Comparison of ENCODE assay signal across 24 cellular contexts in the genomic region with DNA sequence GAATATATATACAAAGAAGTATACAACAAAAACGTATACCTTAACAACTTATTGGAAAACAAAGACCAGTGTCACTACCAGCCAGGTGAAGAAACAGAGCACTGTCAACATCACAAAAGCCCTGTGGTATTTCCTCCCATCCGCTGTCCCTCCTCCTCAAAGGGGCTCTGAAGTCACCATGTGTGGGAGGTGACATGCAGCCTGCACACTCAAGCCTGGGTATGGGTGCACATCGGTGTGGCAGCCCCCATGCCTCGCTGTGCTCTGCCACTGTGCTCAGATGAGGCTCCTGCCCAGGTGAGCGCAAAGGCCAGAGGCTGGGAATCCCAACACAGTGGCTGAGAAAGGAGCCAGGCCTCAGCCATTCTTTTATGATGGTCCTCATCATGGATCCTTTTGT.
DNase-seq lines count a peak whose midpoint lies in the region; ATAC-seq and TF ChIP-seq lines count a peak whose summit lies in the region.
"Had no signal": no experiment of that assay in that cellular context is flagged by ENCODE, and none has a peak within 500 bp of the region (broad histone marks: within the 10 kb centered on the region; RNA-seq: fewer than 3 reads in every experiment).

No MANE protein-coding gene starts in this region.

- intact Hi-C loops in natural killer cell (cut with micrococcal nuclease), result loop anchor here (10.0 kb wide), 1 partner anchor 81 kb away; no protein-coding TSS in a partner anchor

- peaks cover 58 to 69% of the 10 kb centered on the region in 2 donors for H3K4me1 Mint-ChIP-seq in natural killer cell

- peak overlapping the region; percentile 73 to 94 for H3K27ac Mint-ChIP-seq in natural killer cell
- H3K27ac Mint-ChIP-seq: activated naive CD8-positive, alpha-beta T cell; neural progenitor cell; stimulated activated naive B cell treated with anti-CD40 and anti-IgM and Interleukin-4, amounts not matched to agents 10 μg/mL and 1 μg/mL and 100 μg/mL, for 72 hours had no signal

- DNase-seq in NCI-H748 (lab: John Stamatoyannopoulos, UW; ENCODE audit: unreplicated experiment), result peak; percentile 17
- no peak for DNase-seq in NCI-H748 treated with DMSO at 0.1 percent for 48 hours (lab: John Stamatoyannopoulos, UW)
- peak; percentile 27 for DNase-seq in stimulated activated CD4-positive, alpha-beta T cell treated with anti-CD3 and anti-CD28 coated beads, Interleukin-15, amount 100 ng/mL, for 24 hours
- DNase-seq in stimulated activated CD4-positive, alpha-beta T cell treated with anti-CD3 and anti-CD28 coated beads, Interleukin-4, amount 100 ng/mL, for 1 hour, result no peak
- no peak for DNase-seq in natural killer cell
- DNase-seq in brain microvascular endothelial cell, result no peak
- no peak for DNase-seq in H7
- DNase-seq: activated CD8-positive, alpha-beta memory T cell treated with anti-CD3 and anti-CD28 coated beads, Interleukin-2, amount 50 U/mL, for 48 hours; cerebellar nuclear complex; DMS79; effector CD4-positive, alpha-beta T cell; foreskin keratinocyte; hippocampal formation; IMR-90; NCI-H1694; NCI-H69; OCI-M1; stimulated activated naive B cell treated with anti-CD40 and anti-IgM and Interleukin-4, amounts not matched to agents 10 μg/mL and 1 μg/mL and 100 μg/mL, for 72 hours; T1000; tibial artery had no signal

- H3K27me3 Mint-ChIP-seq in natural killer cell (ENCODE audit: low read depth in 2 of 2), result no peaks in the 10 kb centered on the region
- H3K27me3 Mint-ChIP-seq: activated naive CD8-positive, alpha-beta T cell; stimulated activated naive B cell treated with anti-CD40 and anti-IgM and Interleukin-4, amounts not matched to agents 10 μg/mL and 1 μg/mL and 100 μg/mL, for 72 hours had no signal

- in situ Hi-C loops in brain microvascular endothelial cell (cut with HindIII; ENCODE audit: low pct_ligation_motif_present, low sequenced_read_pairs), result no loop called here

- H3K9me3 Mint-ChIP-seq in natural killer cell, result no peaks in the 10 kb centered on the region
- H3K9me3 Mint-ChIP-seq: neural progenitor cell; stimulated activated naive B cell treated with anti-CD40 and anti-IgM and Interleukin-4, amounts not matched to agents 10 μg/mL and 1 μg/mL and 100 μg/mL, for 72 hours had no signal

- no peak overlapping the region for H3K4me3 Mint-ChIP-seq in natural killer cell
- H3K4me3 Mint-ChIP-seq: activated naive CD8-positive, alpha-beta T cell; neural progenitor cell; stimulated activated naive B cell treated with anti-CD40 and anti-IgM and Interleukin-4, amounts not matched to agents 10 μg/mL and 1 μg/mL and 100 μg/mL, for 72 hours had no signal

- no peak for ATAC-seq in natural killer cell
- no peak for ATAC-seq in HG03439 (IDR thresholded peaks at IDR 0.05; ENCODE audit: unreplicated experiment)
- ATAC-seq: foreskin keratinocyte; stimulated activated naive B cell treated with anti-CD40 and anti-IgM and Interleukin-4, amounts not matched to agents 10 μg/mL and 1 μg/mL and 100 μg/mL, for 72 hours had no signal

- no peaks in the 10 kb centered on the region for H3K36me3 Mint-ChIP-seq in natural killer cell

- no peaks in the 10 kb centered on the region for H3K27me3 ChIP-seq in brain microvascular endothelial cell (replicated peaks)
- H3K27me3 ChIP-seq in H7 (ENCODE audit: control insufficient read depth, insufficient read depth, low read length), result no peaks in the 10 kb centered on the region
- H3K27me3 ChIP-seq: foreskin keratinocyte, neural progenitor cell, tibial artery had no signal

- H3K4me3 ChIP-seq in brain microvascular endothelial cell (ENCODE audit: low read depth, low read length) (no peak overlapping the region), H7 (ENCODE audit: insufficient read depth, low read depth, low read length) (no peak overlapping the region)
- H3K4me3 ChIP-seq: neural progenitor cell, prostate gland, tibial artery had no signal

- no peak for TF ChIP-seq CTCF in natural killer cell (IDR thresholded peaks at IDR 0.05)
- TF ChIP-seq CTCF in brain microvascular endothelial cell (IDR thresholded peaks at IDR 0.05; ENCODE audit: low read depth, low read length, missing control alignments), result no peak

- H3K36me3 ChIP-seq in brain microvascular endothelial cell (replicated peaks) (peaks cover 6% of the 10 kb centered on the region), H7 (replicated peaks; ENCODE audit: control insufficient read depth, insufficient read depth, low read length) (no peaks in the 10 kb centered on the region)
- H3K36me3 ChIP-seq: neural progenitor cell, prostate gland had no signal

- no peak overlapping the region for H3K27ac ChIP-seq in brain microvascular endothelial cell
- H3K27ac ChIP-seq: foreskin keratinocyte, neural progenitor cell, prostate gland had no signal

Comparison
In these comparisons a context has a peak if more than half of its experiments do, and no peak if none do; other contexts are left out.
1. DNase-seq: peak in NCI-H748 (single experiment) and stimulated activated CD4-positive, alpha-beta T cell treated with anti-CD3 and anti-CD28 coated beads, Interleukin-15, amount 100 ng/mL, for 24 hours (single experiment); none in NCI-H748 treated with DMSO at 0.1 percent for 48 hours (single experiment), stimulated activated CD4-positive, alpha-beta T cell treated with anti-CD3 and anti-CD28 coated beads, Interleukin-4, amount 100 ng/mL, for 1 hour (single experiment), natural killer cell (single experiment), brain microvascular endothelial cell (single experiment) and H7 (single experiment).